Comparison of ENCODE assay signal across 9 cellular contexts in genomic region chr15:64009798-64010241, GRCh38. TPM values are rescaled to one million over a fixed set of nuclear protein-coding genes. Genes with fewer than 3 reads are reported as not detected.
DNase-seq lines count a peak whose midpoint lies in the region; ATAC-seq and TF ChIP-seq lines count a peak whose summit lies in the region.
"Had no signal": no experiment of that assay in that cellular context is flagged by ENCODE, and none has a peak within 500 bp of the region (broad histone marks: within the 10 kb centered on the region; RNA-seq: fewer than 3 reads in every experiment).

No MANE protein-coding gene starts in this region.

- H3K9me3 Mint-ChIP-seq in immature natural killer cell, result no peaks in the 10 kb centered on the region

- H3K27ac Mint-ChIP-seq in immature natural killer cell, result peak overlapping the region; percentile 95 to 99 (median 98)

- TF ChIP-seq CTCF in AG10803 (conservative IDR thresholded peaks at IDR 0.05; ENCODE audit: low read length), result no peak
- TF ChIP-seq CTCF in tibial nerve (IDR thresholded peaks at IDR 0.05), result no peak
- no peak for TF ChIP-seq CTCF in omental fat pad (IDR thresholded peaks at IDR 0.05)

- H3K4me3 ChIP-seq in AG10803 (ENCODE audit: low read length), result no peak overlapping the region
- no peak overlapping the region for H3K4me3 ChIP-seq in tibial nerve
- H3K4me3 ChIP-seq in HAP-1, result no peak overlapping the region

- no peaks in the 10 kb centered on the region for H3K27me3 ChIP-seq in tibial nerve
- H3K27me3 ChIP-seq in HAP-1 (ENCODE audit: low read depth), result no peaks in the 10 kb centered on the region

- peak overlapping the region in 3 of 4 donors; percentile 0 to 74 (median 70) for H3K27ac ChIP-seq in tibial nerve

- H3K4me3 Mint-ChIP-seq in immature natural killer cell, result peak overlapping the region; percentile 73 to 93 (median 85)

- H3K4me1 ChIP-seq in tibial nerve, result peaks cover 0 to 24% (median 8%) of the 10 kb centered on the region in 4 donors
- H3K4me1 ChIP-seq in HAP-1, result peaks cover 12% of the 10 kb centered on the region

- H3K4me1 Mint-ChIP-seq in immature natural killer cell, result peaks cover 31 to 50% of the 10 kb centered on the region in 2 donors

- ATAC-seq in HG02763 (IDR thresholded peaks at IDR 0.05; ENCODE audit: unreplicated experiment) (peak; percentile 36), omental fat pad (ENCODE audit: low FRiP score) (no peak)

- no peak for TF ChIP-seq EP300 in tibial nerve (IDR thresholded peaks at IDR 0.05)

- WGBS in tibial nerve, 2 donors, result 78 to 85% methylated on average over 3 of the region's 3 CpGs

- H3K27me3 Mint-ChIP-seq in immature natural killer cell (ENCODE audit: low read depth in 3 of 3), result peaks cover 5 to 11% (median 9%) of the 10 kb centered on the region in 3 donors

- H3K36me3 ChIP-seq in tibial nerve (no peaks in the 10 kb centered on the region), HAP-1 (replicated peaks) (no peaks in the 10 kb centered on the region)

- TF ChIP-seq POLR2A in tibial nerve (IDR thresholded peaks at IDR 0.05), result no peak

- in situ Hi-C loops in HAP-1 (cut with MboI; ENCODE audit: low sequenced_read_pairs), result no loop called here

- peak; percentile 56 for DNase-seq in AG10803 (ENCODE audit: low read depth)
- DNase-seq in activated CD8-positive, alpha-beta memory T cell treated with anti-CD3 and anti-CD28 coated beads for 4 hours (ENCODE audit: low read depth in 2 of 2), result peak; percentile 4 to 20
- peak; percentile 64 to 80 (median 75) for DNase-seq in immature natural killer cell
- no peak for DNase-seq in tibial nerve (ENCODE audit: low spot score in 2 of 2)
- no peak for DNase-seq in omental fat pad (ENCODE audit: low spot score)
- no peak for DNase-seq in HAP-1 (ENCODE audit: low spot score in 2 of 2)
- no peak for DNase-seq in DMS114 treated with DMSO at 0.1 percent for 48 hours (lab: John Stamatoyannopoulos, UW; ENCODE audit: unreplicated experiment)
- DNase-seq: DND-41 had no signal

- H3K9me3 ChIP-seq in tibial nerve, result no peaks in the 10 kb centered on the region
- no peaks in the 10 kb centered on the region for H3K9me3 ChIP-seq in HAP-1

- H3K36me3 Mint-ChIP-seq in immature natural killer cell, result no peaks in the 10 kb centered on the region

RNA-seq across cellular contexts. Expression of gene DAPK2, which starts 36.5 kb away (rescaled TPM):
- polyA plus RNA-seq in immature natural killer cell, result 1 to 10 TPM; 4.5 to 7.3 (median 5.1) TPM
- 10 to 100 TPM; 28.9 to 75.9 (median 56.7) TPM for total RNA-seq in tibial nerve
- total RNA-seq in omental fat pad, result 10 to 100 TPM; 12.0 to 49.8 (median 25.6) TPM

Comparison
In these comparisons a context has a peak if more than half of its experiments do, and no peak if none do; other contexts are left out.
1. DNase-seq: peak in AG10803 (single experiment), activated CD8-positive, alpha-beta memory T cell treated with anti-CD3 and anti-CD28 coated beads for 4 hours (2 of 2) and immature natural killer cell (3 of 3); none in tibial nerve (0 of 2), omental fat pad (single experiment), HAP-1 (0 of 2) and DMS114 treated with DMSO at 0.1 percent for 48 hours (single experiment).